Comparison of ENCODE assay signal across 1 cellular context in the genomic region with DNA sequence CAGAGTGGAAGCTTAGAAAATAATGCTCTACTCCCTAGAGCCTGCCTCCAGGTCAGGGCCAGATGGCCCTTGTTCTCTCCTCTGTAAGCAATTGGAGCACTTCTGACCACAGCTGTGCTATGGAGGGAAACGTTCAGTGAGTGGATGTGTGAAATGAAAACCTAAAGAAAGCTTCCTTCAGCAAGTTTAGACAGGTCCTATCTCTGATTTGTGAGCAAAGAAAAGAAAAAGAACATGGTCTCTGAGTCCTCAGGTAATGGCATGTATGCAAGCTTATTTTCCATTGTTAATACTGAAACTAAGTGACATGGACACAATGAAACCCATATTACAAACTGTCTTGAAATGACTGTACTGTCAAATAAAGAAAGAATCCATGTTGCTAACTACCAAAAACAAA.
TF ChIP-seq lines count a peak whose summit lies in the region.

No MANE protein-coding gene starts in this region.

TF ChIP-seq in GM12878, 131 proteins besides CTCF, POLR2A, EP300 and RAD21 (continued from another document):
- TF ChIP-seq, protein P1, sequence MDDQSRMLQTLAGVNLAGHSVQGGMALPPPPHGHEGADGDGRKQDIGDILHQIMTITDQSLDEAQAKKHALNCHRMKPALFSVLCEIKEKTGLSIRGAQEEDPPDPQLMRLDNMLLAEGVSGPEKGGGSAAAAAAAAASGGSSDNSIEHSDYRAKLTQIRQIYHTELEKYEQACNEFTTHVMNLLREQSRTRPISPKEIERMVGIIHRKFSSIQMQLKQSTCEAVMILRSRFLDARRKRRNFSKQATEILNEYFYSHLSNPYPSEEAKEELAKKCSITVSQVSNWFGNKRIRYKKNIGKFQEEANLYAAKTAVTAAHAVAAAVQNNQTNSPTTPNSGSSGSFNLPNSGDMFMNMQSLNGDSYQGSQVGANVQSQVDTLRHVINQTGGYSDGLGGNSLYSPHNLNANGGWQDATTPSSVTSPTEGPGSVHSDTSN (IDR thresholded peaks at IDR 0.05; ENCODE audit: insufficient replicate concordance, low read depth, low read length): no peak
- no peak for TF ChIP-seq CHD4 (IDR thresholded peaks at IDR 0.05)
TF ChIP-seq in GM12878: peak in this region for 26.
